ENCODE assay signal across 8 cellular contexts in genomic region chr11:1310772-1311468, GRCh38. TPM values are rescaled to one million over a fixed set of nuclear protein-coding genes. Genes with fewer than 3 reads are reported as not detected.
DNase-seq lines count a peak whose midpoint lies in the region; ATAC-seq and TF ChIP-seq lines count a peak whose summit lies in the region.

No MANE protein-coding gene starts in this region.

- H3K27me3 ChIP-seq in A673 (replicated peaks; ENCODE audit: insufficient read depth, low read depth, low read length, poor library complexity) (no peaks in the 10 kb centered on the region), Loucy (ENCODE audit: insufficient read depth, low read length, poor library complexity, severe bottlenecking) (no peaks in the 10 kb centered on the region), mucosa of stomach (ENCODE audit: control insufficient read depth, insufficient read depth, low read length) (no peaks in the 10 kb centered on the region), trophoblast cell (ENCODE audit: insufficient read depth, low read length) (no peaks in the 10 kb centered on the region)

- no peak overlapping the region for H4K8ac ChIP-seq in trophoblast cell (ENCODE audit: low read depth, low read length)

- no peaks in the 10 kb centered on the region; the same call in 1 of the 2 replicates for H3F3A ChIP-seq in Loucy (ENCODE audit: low read depth)

- peak overlapping the region; percentile 93 for H2AFZ ChIP-seq in Loucy (ENCODE audit: low read length)
- no peak overlapping the region for H2AFZ ChIP-seq in trophoblast cell (ENCODE audit: insufficient read depth, low read length, poor library complexity)

- H3K36me3 ChIP-seq in A673 (ENCODE audit: insufficient read depth, low read length, poor library complexity, severe bottlenecking) = no peaks in the 10 kb centered on the region
- H3K36me3 ChIP-seq in Loucy (ENCODE audit: insufficient read depth, low read length) = no peaks in the 10 kb centered on the region
- H3K36me3 ChIP-seq in mucosa of stomach (ENCODE audit: control insufficient read depth, insufficient read depth, low read length) = no peaks in the 10 kb centered on the region
- peaks cover 9 to 12% of the 10 kb centered on the region in 2 experiments for H3K36me3 ChIP-seq in trophoblast cell (ENCODE audit: control insufficient read depth in 1 of 2, insufficient read depth in 2 of 2, low read length in 2 of 2)

- no TSS peak for BruUV-seq in A673 (replicated peaks; lab: Mats Ljungman, UMichigan)

- H2BK5ac ChIP-seq in trophoblast cell (ENCODE audit: low read depth, low read length, poor library complexity) = no peak overlapping the region

- peaks cover 35% of the 10 kb centered on the region for H3K4me1 Mint-ChIP-seq in activated T-cell treated with anti-CD3 and anti-CD28 coated beads, Interleukin-2, amount 50 U/mL, for 72 hours (ENCODE audit: low read depth)

- H3K27ac ChIP-seq in A673 (ENCODE audit: low read depth, low read length, poor library complexity, severe bottlenecking) (no peak overlapping the region), trophoblast cell (ENCODE audit: low read depth, low read length) (no peak overlapping the region)

- no CpG with 5 or more reads among the region's 15 CpGs for WGBS in trophoblast cell (ENCODE audit: extremely low coverage, insufficient coverage, insufficient read length)

- H3K79me2 ChIP-seq in Loucy (ENCODE audit: insufficient read depth, low read length) (peaks cover 44% of the 10 kb centered on the region), trophoblast cell (ENCODE audit: control insufficient read depth, insufficient read depth, low read length, poor library complexity) (peaks cover 19% of the 10 kb centered on the region)

- peak in 1 of 2 donors; percentile 27 for ATAC-seq in activated T-cell treated with anti-CD3 and anti-CD28 coated beads, Interleukin-2, amount 50 U/mL, for 72 hours (replicated peaks in 1 of 2)
- ATAC-seq in GM18907 (IDR thresholded peaks at IDR 0.05; ENCODE audit: unreplicated experiment) = no peak

- H3K23ac ChIP-seq in trophoblast cell (ENCODE audit: low read length) = no peak overlapping the region

- H3K9me3 ChIP-seq in A673 (ENCODE audit: low read depth, low read length, poor library complexity, severe bottlenecking) (peaks cover 4% of the 10 kb centered on the region), Loucy (ENCODE audit: insufficient read depth, low read depth, low read length) (no peaks in the 10 kb centered on the region), mucosa of stomach (ENCODE audit: control insufficient read depth, low read length) (no peaks in the 10 kb centered on the region), trophoblast cell (ENCODE audit: insufficient read depth, low read depth, low read length) (peaks cover 1% of the 10 kb centered on the region)

- POLR2A ChIA-PET in A673 (lab: Charles Lee; ENCODE audit: low non-redundant PET) = interaction anchor here (0.6 kb wide), 1 partner anchor 788 kb away, joined by 5 read pairs; no protein-coding TSS in a partner anchor

- H4K91ac ChIP-seq in trophoblast cell (ENCODE audit: low read depth, low read length) = no peak overlapping the region

- CTCF ChIA-PET in A673 (lab: Charles Lee) = no interaction called here

- H3K4me2 ChIP-seq in Loucy (ENCODE audit: low read depth, low read length, poor library complexity, severe bottlenecking) (peak overlapping the region; percentile 90), trophoblast cell (ENCODE audit: low read length) (no peak overlapping the region)

- no peak for DNase-seq in A673 (ENCODE audit: low spot score)
- DNase-seq in activated T-cell treated with anti-CD3 and anti-CD28 coated beads, Interleukin-2, amount 50 U/mL, for 72 hours = peak; percentile 50 to 71
- no peak for DNase-seq in trophoblast cell
- DNase-seq in hypothalamus (lab: John Stamatoyannopoulos, UW) = no peak
- no peak for DNase-seq in NCI-H2171 treated with DMSO at 0.1 percent for 48 hours (lab: John Stamatoyannopoulos, UW)

- no peak overlapping the region for H2AK5ac ChIP-seq in trophoblast cell (ENCODE audit: low read length)

- H3K4me1 ChIP-seq in A673 (ENCODE audit: insufficient read depth, low read length, poor library complexity, severe bottlenecking) (peaks cover 9% of the 10 kb centered on the region), Loucy (ENCODE audit: insufficient read depth, low read length, poor library complexity, severe bottlenecking) (peaks cover 35% of the 10 kb centered on the region), mucosa of stomach (ENCODE audit: control insufficient read depth, insufficient read depth, low read length) (peaks cover 28% of the 10 kb centered on the region), trophoblast cell (ENCODE audit: control insufficient read depth in 1 of 2, insufficient read depth in 2 of 2, low read length in 2 of 2) (peaks cover 10 to 18% of the 10 kb centered on the region in 2 experiments)

- H3K79me1 ChIP-seq in trophoblast cell (ENCODE audit: low read length) = peaks cover 12% of the 10 kb centered on the region

- H3K4ac ChIP-seq in trophoblast cell (ENCODE audit: low read depth, low read length) = no peak overlapping the region

- no peaks in the 10 kb centered on the region for H3K9me2 ChIP-seq in Loucy (replicated peaks; ENCODE audit: low read depth, low read length)

- H3K4me3 Mint-ChIP-seq in activated T-cell treated with anti-CD3 and anti-CD28 coated beads, Interleukin-2, amount 50 U/mL, for 72 hours = peak overlapping the region; percentile 87 to 88

- H3K27me3 Mint-ChIP-seq in activated T-cell treated with anti-CD3 and anti-CD28 coated beads, Interleukin-2, amount 50 U/mL, for 72 hours (ENCODE audit: low read depth) = no peaks in the 10 kb centered on the region

- H3K4me3 ChIP-seq in A673 (ENCODE audit: low read depth, low read length, poor library complexity, severe bottlenecking) (peak overlapping the region; percentile 67), Loucy (ENCODE audit: low read length, poor library complexity, severe bottlenecking) (peak overlapping the region; percentile 87), mucosa of stomach (ENCODE audit: low read length) (no peak overlapping the region), trophoblast cell (ENCODE audit: low read depth, low read length) (no peak overlapping the region)

- H3K14ac ChIP-seq in trophoblast cell (ENCODE audit: low read length) = no peak overlapping the region

- H4K20me1 ChIP-seq in Loucy (ENCODE audit: insufficient read depth, low read length, poor library complexity, severe bottlenecking) = peaks cover 23% of the 10 kb centered on the region

- no peak overlapping the region for H4K12ac ChIP-seq in trophoblast cell (ENCODE audit: low read depth, low read length)

- no peak overlapping the region for H2BK120ac ChIP-seq in trophoblast cell (ENCODE audit: insufficient read depth, low read length, poor library complexity)

- H3K27ac Mint-ChIP-seq in activated T-cell treated with anti-CD3 and anti-CD28 coated beads, Interleukin-2, amount 50 U/mL, for 72 hours = peak overlapping the region; percentile 85

- H3K18ac ChIP-seq in trophoblast cell (ENCODE audit: low read length) = no peak overlapping the region

- H3K36me3 Mint-ChIP-seq in activated T-cell treated with anti-CD3 and anti-CD28 coated beads, Interleukin-2, amount 50 U/mL, for 72 hours (ENCODE audit: insufficient read depth in 2 of 2) = peaks cover 6 to 16% of the 10 kb centered on the region in 2 donors

- intact Hi-C loops in A673 (cut with micrococcal nuclease; ENCODE audit: unreplicated experiment) = no loop called here

- H2BK12ac ChIP-seq in trophoblast cell (ENCODE audit: low read length) = no peak overlapping the region

- H3K9ac ChIP-seq in Loucy (ENCODE audit: low read depth, low read length, poor library complexity, severe bottlenecking) (peak overlapping the region; percentile 92), mucosa of stomach (ENCODE audit: low read length) (peak overlapping the region; percentile 84), trophoblast cell (ENCODE audit: low read length) (no peak overlapping the region)

- H3K9me3 Mint-ChIP-seq in activated T-cell treated with anti-CD3 and anti-CD28 coated beads, Interleukin-2, amount 50 U/mL, for 72 hours = peaks cover 2 to 3% of the 10 kb centered on the region in 2 donors

- TF ChIP-seq CTCF in A673 (conservative IDR thresholded peaks at IDR 0.05; ENCODE audit: low read depth, low read length) (no peak), Loucy (conservative IDR thresholded peaks at IDR 0.05; ENCODE audit: low read length) (no peak)

RNA-seq across cellular contexts. Expression of gene TOLLIP, which starts 1.5 kb away (rescaled TPM):
- 24.0 and 32.5 TPM in 2 replicates for total RNA-seq in A673 (2021)
- total RNA-seq in activated T-cell treated with anti-CD3 and anti-CD28 coated beads, Interleukin-2, amount 50 U/mL, for 72 hours = 10 to 100 TPM; 32.9 to 34.1 TPM
- polyA plus RNA-seq in trophoblast cell (2013) = 31.6 and 33.1 TPM in 2 replicates

Comparison
In these comparisons a context has a peak if more than half of its experiments do, and no peak if none do; other contexts are left out.
1. DNase-seq: peak in activated T-cell treated with anti-CD3 and anti-CD28 coated beads, Interleukin-2, amount 50 U/mL, for 72 hours (2 of 2); none in A673 (single experiment), trophoblast cell (0 of 2), hypothalamus (0 of 51) and NCI-H2171 treated with DMSO at 0.1 percent for 48 hours (single experiment).
2. H3K4me3 ChIP-seq: peak in A673 (single experiment) and Loucy (single experiment); none in mucosa of stomach (single experiment) and trophoblast cell (single experiment).